Comparison of ENCODE assay signal across 17 cellular contexts in genomic region chr10:43044444-43045245, GRCh38. TPM values are rescaled to one million over a fixed set of nuclear protein-coding genes. Genes with fewer than 3 reads are reported as not detected.
DNase-seq lines count a peak whose midpoint lies in the region; ATAC-seq and TF ChIP-seq lines count a peak whose summit lies in the region.
"Had no signal": no experiment of that assay in that cellular context is flagged by ENCODE, and none has a peak within 500 bp of the region (broad histone marks: within the 10 kb centered on the region; RNA-seq: fewer than 3 reads in every experiment).

No MANE protein-coding gene starts in this region.

- no peaks in the 10 kb centered on the region for H3K36me3 ChIP-seq in BLaER1
- H3K36me3 ChIP-seq: BE2C, cardiac muscle cell, WERI-Rb-1 had no signal

- intact Hi-C loops in activated CD4-positive, alpha-beta memory T cell treated with anti-CD3 and anti-CD28 coated beads for 36 hours (cut with micrococcal nuclease): no loop called here
- intact Hi-C loops in natural killer cell (cut with micrococcal nuclease): no loop called here
- intact Hi-C loops in Calu3 (cut with micrococcal nuclease; ENCODE audit: unreplicated experiment): no loop called here

- H3K9me3 ChIP-seq in BLaER1: no peaks in the 10 kb centered on the region
- H3K9me3 ChIP-seq: BE2C had no signal

- TF ChIP-seq CTCF in natural killer cell (IDR thresholded peaks at IDR 0.05) (no peak), Calu3 (IDR thresholded peaks at IDR 0.05; ENCODE audit: unreplicated experiment) (no peak)

- H3K4me1 ChIP-seq in BLaER1: peaks cover 94% of the 10 kb centered on the region
- H3K4me1 ChIP-seq: foreskin keratinocyte had no signal

- H4K20me1 ChIP-seq in BLaER1: no peaks in the 10 kb centered on the region

- CTCF ChIA-PET in activated CD4-positive, alpha-beta memory T cell treated with anti-CD3 and anti-CD28 coated beads for 36 hours (lab: Charles Lee): no interaction called here
- CTCF ChIA-PET in Calu3 (lab: Charles Lee): no interaction called here

- no peak overlapping the region for H3K27ac Mint-ChIP-seq in activated CD4-positive, alpha-beta memory T cell treated with anti-CD3 and anti-CD28 coated beads for 36 hours
- H3K27ac Mint-ChIP-seq in natural killer cell: no peak overlapping the region
- H3K27ac Mint-ChIP-seq in Calu3 (ENCODE audit: unreplicated experiment): no peak overlapping the region
- H3K27ac Mint-ChIP-seq: immature natural killer cell had no signal

- no peak overlapping the region for H3K4me3 Mint-ChIP-seq in activated CD4-positive, alpha-beta memory T cell treated with anti-CD3 and anti-CD28 coated beads for 36 hours
- H3K4me3 Mint-ChIP-seq in natural killer cell: no peak overlapping the region
- no peak overlapping the region for H3K4me3 Mint-ChIP-seq in Calu3 (ENCODE audit: low read depth, unreplicated experiment)
- H3K4me3 Mint-ChIP-seq: immature natural killer cell had no signal

- BruUV-seq in Calu3 (replicated peaks; lab: Mats Ljungman, UMichigan): no TSS peak

- DNase-seq in DMS53 treated with DMSO at 0.1 percent for 48 hours (lab: John Stamatoyannopoulos, UW; ENCODE audit: unreplicated experiment) (peak; percentile 75), natural killer cell (peak; percentile 11), kidney glomerular epithelial cell (lab: John Stamatoyannopoulos, UW) (no peak), Calu3 (no peak)
- peak; percentile 7 for DNase-seq in activated CD4-positive, alpha-beta memory T cell treated with anti-CD3 and anti-CD28 coated beads for 36 hours
- DNase-seq in activated naive CD4-positive, alpha-beta T cell (lab: John Stamatoyannopoulos, UW): no peak
- DNase-seq: activated CD8-positive, alpha-beta memory T cell treated with anti-CD3 and anti-CD28 coated beads, Interleukin-2, amount 50 U/mL, for 4 hours; activated naive CD4-positive, alpha-beta T cell treated with anti-CD3 and anti-CD28 coated beads, Interleukin-2, amount 50 U/mL, for 16 hours; BE2C; foreskin keratinocyte; immature natural killer cell; MM.1S; NCI-H2107; WERI-Rb-1 had no signal

- H3K4me2 ChIP-seq in BLaER1: peak overlapping the region; percentile 97

- no peak for TF ChIP-seq POLR2A in GM18505 (IDR thresholded peaks at IDR 0.05; ENCODE audit: borderline replicate concordance, extremely low read depth, insufficient read depth, insufficient read length)

- no peaks in the 10 kb centered on the region for H3K9me3 Mint-ChIP-seq in activated CD4-positive, alpha-beta memory T cell treated with anti-CD3 and anti-CD28 coated beads for 36 hours
- no peaks in the 10 kb centered on the region for H3K9me3 Mint-ChIP-seq in natural killer cell
- H3K9me3 Mint-ChIP-seq in Calu3 (ENCODE audit: low read depth, unreplicated experiment): no peaks in the 10 kb centered on the region
- H3K9me3 Mint-ChIP-seq: immature natural killer cell had no signal

- peak overlapping the region; percentile 87 for H3K27ac ChIP-seq in BLaER1
- H3K27ac ChIP-seq: cardiac muscle cell, foreskin keratinocyte, WERI-Rb-1 had no signal

- no peak for ATAC-seq in natural killer cell
- ATAC-seq in GM18505 (IDR thresholded peaks at IDR 0.05; ENCODE audit: unreplicated experiment): no peak
- ATAC-seq: foreskin keratinocyte had no signal

- no peaks in the 10 kb centered on the region for H3K27me3 ChIP-seq in BLaER1
- H3K27me3 ChIP-seq: BE2C, cardiac muscle cell, foreskin keratinocyte had no signal

- peak overlapping the region; percentile 74 for H3K9ac ChIP-seq in BLaER1

- H3K36me3 Mint-ChIP-seq in activated CD4-positive, alpha-beta memory T cell treated with anti-CD3 and anti-CD28 coated beads for 36 hours: no peaks in the 10 kb centered on the region
- no peaks in the 10 kb centered on the region for H3K36me3 Mint-ChIP-seq in natural killer cell
- no peaks in the 10 kb centered on the region for H3K36me3 Mint-ChIP-seq in Calu3 (ENCODE audit: insufficient read depth, unreplicated experiment)
- H3K36me3 Mint-ChIP-seq: immature natural killer cell had no signal

- peaks cover 6% of the 10 kb centered on the region for H3K27me3 Mint-ChIP-seq in activated CD4-positive, alpha-beta memory T cell treated with anti-CD3 and anti-CD28 coated beads for 36 hours
- H3K27me3 Mint-ChIP-seq in natural killer cell (ENCODE audit: low read depth in 2 of 2) (peaks cover 0 to 3% of the 10 kb centered on the region in 2 donors), Calu3 (ENCODE audit: unreplicated experiment) (peaks cover 59% of the 10 kb centered on the region)

- H3K4me1 Mint-ChIP-seq in activated CD4-positive, alpha-beta memory T cell treated with anti-CD3 and anti-CD28 coated beads for 36 hours (ENCODE audit: low read depth): no peaks in the 10 kb centered on the region
- no peaks in the 10 kb centered on the region for H3K4me1 Mint-ChIP-seq in natural killer cell
- H3K4me1 Mint-ChIP-seq in Calu3 (ENCODE audit: low read depth, unreplicated experiment): no peaks in the 10 kb centered on the region
- H3K4me1 Mint-ChIP-seq: immature natural killer cell had no signal

- H3K4me3 ChIP-seq in BLaER1: peak overlapping the region; percentile 52
- H3K4me3 ChIP-seq: cardiac muscle cell had no signal

- POLR2A ChIA-PET in activated CD4-positive, alpha-beta memory T cell treated with anti-CD3 and anti-CD28 coated beads for 36 hours (lab: Charles Lee): no interaction called here

RNA-seq across cellular contexts. Expression of gene RET, which starts 32.2 kb away (rescaled TPM):
- under 1 TPM; 0.07 to 0.17 TPM for total RNA-seq in activated CD4-positive, alpha-beta memory T cell treated with anti-CD3 and anti-CD28 coated beads for 36 hours
- total RNA-seq in natural killer cell: under 1 TPM in 1 of 3 donors, not detected in 2; 0.16 TPM
- 0.07 TPM in 1 of 2 replicates, not detected in the other for total RNA-seq in Calu3 (2022)

Comparison
In these comparisons a context has a peak if more than half of its experiments do, and no peak if none do; other contexts are left out.
1. DNase-seq: peak in DMS53 treated with DMSO at 0.1 percent for 48 hours (single experiment), activated CD4-positive, alpha-beta memory T cell treated with anti-CD3 and anti-CD28 coated beads for 36 hours (single experiment) and natural killer cell (single experiment); none in kidney glomerular epithelial cell (single experiment), activated naive CD4-positive, alpha-beta T cell (0 of 4) and Calu3 (single experiment).